ENCODE assay signal across 27 cellular contexts in genomic region chr1:151324390-151324930, GRCh38. TPM values are rescaled to one million over a fixed set of nuclear protein-coding genes. Genes with fewer than 3 reads are reported as not detected.
DNase-seq lines count a peak whose midpoint lies in the region; ATAC-seq, FAIRE-seq and TF ChIP-seq lines count a peak whose summit lies in the region.
"Had no signal": no experiment of that assay in that cellular context is flagged by ENCODE, and none has a peak within 500 bp of the region (broad histone marks: within the 10 kb centered on the region; RNA-seq: fewer than 3 reads in every experiment).

No MANE protein-coding gene starts in this region.

- no peak overlapping the region for H3K27ac ChIP-seq in HepG2 (ENCODE audit: extremely low read length, insufficient read depth, low read length)
- H3K27ac ChIP-seq in right lobe of liver, result no peak overlapping the region
- peak overlapping the region; percentile 85; the same call in 1 of the 2 replicates for H3K27ac ChIP-seq in PC-3 (ENCODE audit: low read length)
- H3K27ac ChIP-seq: hepatocyte, transverse colon had no signal

- no peaks in the 10 kb centered on the region for H4K20me1 ChIP-seq in HepG2 (ENCODE audit: insufficient read depth, low read length)
- H4K20me1 ChIP-seq in PC-3 (ENCODE audit: low read length), result peaks cover 3% of the 10 kb centered on the region; the same call in 1 of the 2 replicates

- intact Hi-C loops in HepG2 (cut with micrococcal nuclease; ENCODE audit: unreplicated experiment), result no loop called here
- intact Hi-C loops in right lobe of liver (cut with DNase I), result no loop called here
- intact Hi-C loops in PC-3 (cut with micrococcal nuclease), result no loop called here

- no peak overlapping the region; the same call in 1 of the 2 replicates for H3K9ac ChIP-seq in HepG2 (ENCODE audit: insufficient read depth, low read depth, low read length)
- H3K9ac ChIP-seq in PC-3 (ENCODE audit: low read length), result no peak overlapping the region

- H3K9me3 ChIP-seq in HepG2 (ENCODE audit: low read length), result no peaks in the 10 kb centered on the region
- H3K9me3 ChIP-seq in right lobe of liver, result no peaks in the 10 kb centered on the region
- no peaks in the 10 kb centered on the region for H3K9me3 ChIP-seq in PC-3 (ENCODE audit: low read length)
- H3K9me3 ChIP-seq: esophagus squamous epithelium, transverse colon had no signal

- H3K4me1 Mint-ChIP-seq in nephron progenitor cell, result peaks cover 27% of the 10 kb centered on the region

- no peaks in the 10 kb centered on the region for H3K9me2 ChIP-seq in PC-3 (replicated peaks; ENCODE audit: low read length)

- BruUV-seq in HepG2 (replicated peaks; lab: Mats Ljungman, UMichigan), result no TSS peak
- BruUV-seq in PC-3 (replicated peaks; lab: Mats Ljungman, UMichigan), result no TSS peak

- TF ChIP-seq RAD21 in HepG2 (CRISPR knock-in tag; IDR thresholded peaks at IDR 0.05), result no peak

- TF ChIP-seq CTCF in HepG2 (CRISPR knock-in tag; IDR thresholded peaks at IDR 0.05) (no peak), right lobe of liver (IDR thresholded peaks at IDR 0.05) (no peak), PC-3 (conservative IDR thresholded peaks at IDR 0.05; ENCODE audit: low read depth, low read length) (no peak), nephron progenitor cell (IDR thresholded peaks at IDR 0.05) (no peak)

- WGBS in HepG2 (ENCODE audit: low lambda C conversion rate), result 81% methylated on average over 4 of the region's 4 CpGs
- WGBS in right lobe of liver (ENCODE audit: insufficient coverage, low coverage, low lambda C conversion rate, missing lambda C conversion rate), result 49% methylated on average over 4 of the region's 4 CpGs

- H3K36me3 ChIP-seq in HepG2 (replicated peaks in 1 of 2; ENCODE audit: control insufficient read depth in 1 of 2, insufficient read depth in 2 of 2, low read length in 2 of 2), result peaks cover 6% of the 10 kb centered on the region in 2 experiments
- peaks cover 0 to 35% (median 0%) of the 10 kb centered on the region in 4 donors for H3K36me3 ChIP-seq in right lobe of liver
- peaks cover 23% of the 10 kb centered on the region for H3K36me3 ChIP-seq in PC-3 (ENCODE audit: low read depth, low read length)

- peaks cover 40% of the 10 kb centered on the region for H3K36me3 Mint-ChIP-seq in nephron progenitor cell (ENCODE audit: low read depth)

- H3K9me3 Mint-ChIP-seq in nephron progenitor cell, result no peaks in the 10 kb centered on the region
- H3K9me3 Mint-ChIP-seq: activated naive CD4-positive, alpha-beta T cell treated with anti-CD3 and anti-CD28 coated beads for 36 hours; endodermal cell; memory B cell had no signal

- CTCF ChIA-PET in HepG2 (lab: Yijun Ruan, JAX; ENCODE audit: low intra/inter-chr PET ratio, low total read pairs) (no interaction called here), PC-3 (lab: Charles Lee) (interaction anchor here (0.6 kb wide), 1 partner anchor 59 kb away, joined by 4 read pairs; no protein-coding TSS in a partner anchor)

- H3K27ac Mint-ChIP-seq in nephron progenitor cell, result peak overlapping the region; percentile 50
- H3K27ac Mint-ChIP-seq: activated naive CD4-positive, alpha-beta T cell treated with anti-CD3 and anti-CD28 coated beads for 36 hours; endodermal cell had no signal

- H3K79me2 ChIP-seq in HepG2 (ENCODE audit: insufficient read depth, low read length) (peaks cover 18% of the 10 kb centered on the region), PC-3 (ENCODE audit: low read length) (peaks cover 71% of the 10 kb centered on the region)

- DNase-seq in HepG2 (ENCODE audit: low spot score) (peak; percentile 14), right lobe of liver (no peak), PC-3 (peak; percentile 31), nephron progenitor cell (no peak), NOMO-1 treated with dmso at 0.1 percent for 144 hours (lab: John Stamatoyannopoulos, UW; ENCODE audit: unreplicated experiment) (no peak)
- no peak for DNase-seq in stimulated activated naive CD4-positive, alpha-beta T cell treated with Interleukin-2 at 50 U/mL for 16 hours (lab: John Stamatoyannopoulos, UW)
- DNase-seq: ACHN; activated naive CD4-positive, alpha-beta T cell treated with anti-CD3 and anti-CD28 coated beads for 36 hours; activated T-cell treated with anti-CD3 and anti-CD28 coated beads, Interleukin-2, amount 50 U/mL, for 1 hour; cortex of kidney; endodermal cell; esophagus squamous epithelium; left cardiac atrium; MV-4-11; NCI-H146; NCI-H446 treated with DMSO at 0.1 percent for 48 hours; T-helper 2 cell; transverse colon had no signal

- H2AFZ ChIP-seq in HepG2 (ENCODE audit: low read length), result no peak overlapping the region
- H2AFZ ChIP-seq in PC-3 (ENCODE audit: low read length), result no peak overlapping the region
- H2AFZ ChIP-seq: hepatocyte had no signal

- no peak overlapping the region; the same call in 1 of the 2 replicates for H3K4me2 ChIP-seq in HepG2 (ENCODE audit: low read depth, low read length)
- H3K4me2 ChIP-seq in PC-3 (ENCODE audit: low read length), result peak overlapping the region; percentile 98

- POLR2A ChIA-PET in HepG2 (lab: Yijun Ruan, JAX) (interaction anchor here (0.7 to 1.2 kb wide), 2 partner anchors 13 to 43 kb away, joined by 3 read pairs; no protein-coding TSS in a partner anchor), PC-3 (lab: Charles Lee; ENCODE audit: unreplicated experiment) (interaction anchor here (0.5 kb wide), 1 partner anchor 23 kb away, joined by 4 read pairs; no protein-coding TSS in a partner anchor)

- in situ Hi-C loops in HepG2 (cut with HindIII; ENCODE audit: extremely low pct_ligation_motif_present, low pct_unique_long_range_greater_than_20kb), result no loop called here

- peaks cover 1% of the 10 kb centered on the region for H3F3A ChIP-seq in PC-3 (ENCODE audit: low read length, unreplicated experiment)

- no peak; the same call in 2 of the 3 replicates for ATAC-seq in HepG2
- ATAC-seq in right lobe of liver, result no peak
- no peak for ATAC-seq in PC-3
- no peak for ATAC-seq in GM18519 (IDR thresholded peaks at IDR 0.05; ENCODE audit: low FRiP score, unreplicated experiment)
- no peak for ATAC-seq in HG03354 (IDR thresholded peaks at IDR 0.05; ENCODE audit: poor library complexity, severe bottlenecking, unreplicated experiment)
- ATAC-seq: left cardiac atrium, SK-N-SH treated with all-trans-retinoic acid at 6 μM for 48 hours had no signal

- H3K27me3 Mint-ChIP-seq in nephron progenitor cell (ENCODE audit: low read depth, poor library complexity), result peaks cover 2% of the 10 kb centered on the region
- H3K27me3 Mint-ChIP-seq: memory B cell had no signal

- no peak for FAIRE-seq in HepG2 (lab: Jason Lieb, UNC)
- FAIRE-seq: D721Med, frontal cortex had no signal

- H3K27me3 ChIP-seq in HepG2 (ENCODE audit: control insufficient read depth in 1 of 2, insufficient read depth in 2 of 2, low read length in 2 of 2), result no peaks in the 10 kb centered on the region; a peak in 1 of 5 replicates
- H3K27me3 ChIP-seq in right lobe of liver, result no peaks in the 10 kb centered on the region
- no peaks in the 10 kb centered on the region for H3K27me3 ChIP-seq in PC-3 (ENCODE audit: low read length)
- H3K27me3 ChIP-seq: esophagus squamous epithelium, hepatocyte, transverse colon had no signal

- H3K4me3 Mint-ChIP-seq in nephron progenitor cell, result no peak overlapping the region
- H3K4me3 Mint-ChIP-seq: activated naive CD4-positive, alpha-beta T cell treated with anti-CD3 and anti-CD28 coated beads for 36 hours; endodermal cell had no signal

- TF ChIP-seq EP300 in HepG2 (IDR thresholded peaks at IDR 0.05; ENCODE audit: low read depth in 2 of 2, low read length in 2 of 2), result no peak
- no peak for TF ChIP-seq EP300 in HepG2 (CRISPR knock-in tag; IDR thresholded peaks at IDR 0.05; ENCODE audit: borderline replicate concordance)

- no peak for TF ChIP-seq POLR2A in HepG2 (IDR thresholded peaks at IDR 0.05; ENCODE audit: insufficient read depth in 1 of 2, low read depth in 2 of 2, low read length in 2 of 2)
- no peak for TF ChIP-seq POLR2A in right lobe of liver (IDR thresholded peaks at IDR 0.05)

- H3K4me3 ChIP-seq in HepG2 (replicated peaks in 1 of 3; ENCODE audit: insufficient read depth in 1 of 3, low read depth in 2 of 3, low read length in 3 of 3), result no peak overlapping the region
- H3K4me3 ChIP-seq in right lobe of liver, result no peak overlapping the region
- H3K4me3 ChIP-seq in PC-3 (ENCODE audit: low read length), result peak overlapping the region; percentile 72; the same call in 1 of the 2 replicates
- H3K4me3 ChIP-seq: esophagus squamous epithelium, hepatocyte, skin epidermis, transverse colon had no signal

- H3K4me1 ChIP-seq in HepG2 (ENCODE audit: insufficient read depth, low read length), result peaks cover 33% of the 10 kb centered on the region
- H3K4me1 ChIP-seq in right lobe of liver, result peaks cover 0 to 17% (median 7%) of the 10 kb centered on the region in 4 donors
- H3K4me1 ChIP-seq in PC-3 (ENCODE audit: insufficient read depth, low read length), result peaks cover 37% of the 10 kb centered on the region

RNA-seq across cellular contexts. Expression of gene PI4KB, which starts 2.8 kb away (rescaled TPM):
- total RNA-seq in HepG2 (2016; rRNA removed; fragmentation: Illumina TruSeq; extraction: Trizol) (18.6 and 19.5 TPM in 2 replicates), right lobe of liver (10 to 100 TPM; 20.0 to 24.7 (median 22.7) TPM), PC-3 (2014; rRNA removed) (75.6 and 99.5 TPM in 2 replicates)
- total RNA-seq in HepG2 (2016; cell fraction: cytosol; rRNA removed; fragmentation: Illumina TruSeq; extraction: Trizol; ENCODE audit: low read depth), result 7.7 and 8.5 TPM in 2 replicates
- 18.7 and 20.1 TPM in 2 replicates for total RNA-seq in HepG2 (2016; cell fraction: insoluble cytoplasmic fraction; rRNA removed; fragmentation: Illumina TruSeq; extraction: Trizol)
- total RNA-seq in HepG2 (2016; cell fraction: membrane; rRNA removed; fragmentation: Illumina TruSeq; extraction: Trizol), result 16.6 and 17.9 TPM in 2 replicates
- 17.8 and 19.5 TPM in 2 replicates for total RNA-seq in HepG2 (2016; cell fraction: nucleus; rRNA removed; fragmentation: Illumina TruSeq; extraction: Trizol)
- 29.3 and 32.6 TPM in 2 replicates for polyA plus RNA-seq in HepG2 (2011; rRNA removed)
- polyA plus RNA-seq in HepG2 (2011; cell fraction: cytosol; rRNA removed), result 25.3 and 25.8 TPM in 2 replicates
- 36.5 and 43.7 TPM in 2 replicates for polyA plus RNA-seq in HepG2 (2011; cell fraction: nucleus; rRNA removed)
- polyA plus RNA-seq in HepG2 (2012), result 12.6 and 16.2 TPM in 2 replicates
- polyA plus RNA-seq in HepG2 (2016; cell fraction: cytosol; fragmentation: Illumina TruSeq; extraction: Trizol; ENCODE audit: low read depth), result 3.9 and 4.4 TPM in 2 replicates
- polyA plus RNA-seq in HepG2 (2016; cell fraction: insoluble cytoplasmic fraction; fragmentation: Illumina TruSeq; extraction: Trizol; ENCODE audit: low read depth), result 19.7 and 20.5 TPM in 2 replicates
- polyA plus RNA-seq in HepG2 (2016; cell fraction: membrane; fragmentation: Illumina TruSeq; extraction: Trizol; ENCODE audit: low read depth), result 11.0 and 12.5 TPM in 2 replicates
- 31.3 and 33.3 TPM in 2 replicates for polyA plus RNA-seq in HepG2 (2016; cell fraction: nucleus; fragmentation: Illumina TruSeq; extraction: Trizol; ENCODE audit: insufficient read depth, low read depth)
- polyA minus RNA-seq in HepG2 (2011; rRNA and poly(A)+ RNA removed; ENCODE audit: low replicate concordance), result 58.3 and 156 TPM in 2 replicates
- 14.8 and 17.7 TPM in 2 replicates for polyA minus RNA-seq in HepG2 (2011; cell fraction: cytosol; rRNA and poly(A)+ RNA removed)
- polyA minus RNA-seq in HepG2 (2011; cell fraction: nucleus; rRNA and poly(A)+ RNA removed), result 29.6 and 32.7 TPM in 2 replicates

RNA-seq across cellular contexts. Expression of gene RFX5, which starts 22.6 kb away (rescaled TPM):
- total RNA-seq in HepG2 (2016; rRNA removed; fragmentation: Illumina TruSeq; extraction: Trizol) (32.0 and 36.2 TPM in 2 replicates), right lobe of liver (10 to 100 TPM in 5 of 6 experiments, 1 to 10 TPM in 1; 9.8 to 23.0 (median 16.8) TPM), PC-3 (2014; rRNA removed) (34.1 and 41.0 TPM in 2 replicates)
- 4.1 and 4.4 TPM in 2 replicates for total RNA-seq in HepG2 (2016; cell fraction: cytosol; rRNA removed; fragmentation: Illumina TruSeq; extraction: Trizol; ENCODE audit: low read depth)
- total RNA-seq in HepG2 (2016; cell fraction: insoluble cytoplasmic fraction; rRNA removed; fragmentation: Illumina TruSeq; extraction: Trizol), result 37.2 and 39.7 TPM in 2 replicates
- 15.6 and 17.0 TPM in 2 replicates for total RNA-seq in HepG2 (2016; cell fraction: membrane; rRNA removed; fragmentation: Illumina TruSeq; extraction: Trizol)
- 44.6 and 44.7 TPM in 2 replicates for total RNA-seq in HepG2 (2016; cell fraction: nucleus; rRNA removed; fragmentation: Illumina TruSeq; extraction: Trizol)
- 17.9 and 20.3 TPM in 2 replicates for polyA plus RNA-seq in HepG2 (2011; rRNA removed)
- 7.9 and 8.2 TPM in 2 replicates for polyA plus RNA-seq in HepG2 (2011; cell fraction: cytosol; rRNA removed)
- polyA plus RNA-seq in HepG2 (2011; cell fraction: nucleus; rRNA removed), result 43.2 and 45.6 TPM in 2 replicates
- polyA plus RNA-seq in HepG2 (2012), result 11.7 and 16.5 TPM in 2 replicates
- 2.7 and 2.8 TPM in 2 replicates for polyA plus RNA-seq in HepG2 (2016; cell fraction: cytosol; fragmentation: Illumina TruSeq; extraction: Trizol; ENCODE audit: low read depth)
- polyA plus RNA-seq in HepG2 (2016; cell fraction: insoluble cytoplasmic fraction; fragmentation: Illumina TruSeq; extraction: Trizol; ENCODE audit: low read depth), result 27.2 and 30.5 TPM in 2 replicates
- polyA plus RNA-seq in HepG2 (2016; cell fraction: membrane; fragmentation: Illumina TruSeq; extraction: Trizol; ENCODE audit: low read depth), result 8.9 and 10.1 TPM in 2 replicates
- polyA plus RNA-seq in HepG2 (2016; cell fraction: nucleus; fragmentation: Illumina TruSeq; extraction: Trizol; ENCODE audit: insufficient read depth, low read depth), result 62.2 and 65.3 TPM in 2 replicates
- 33.0 and 287 TPM in 2 replicates for polyA minus RNA-seq in HepG2 (2011; rRNA and poly(A)+ RNA removed; ENCODE audit: low replicate concordance)
- 7.7 and 9.6 TPM in 2 replicates for polyA minus RNA-seq in HepG2 (2011; cell fraction: cytosol; rRNA and poly(A)+ RNA removed)
- 15.8 and 22.1 TPM in 2 replicates for polyA minus RNA-seq in HepG2 (2011; cell fraction: nucleus; rRNA and poly(A)+ RNA removed)

RNA-seq across cellular contexts. Expression of gene ZNF687, which starts 42.4 kb away (rescaled TPM):
- total RNA-seq in HepG2 (2016; rRNA removed; fragmentation: Illumina TruSeq; extraction: Trizol) (14.1 and 15.0 TPM in 2 replicates), right lobe of liver (10 to 100 TPM in 3 of 6 experiments, 1 to 10 TPM in 3; 7.6 to 14.2 (median 10.1) TPM), PC-3 (2014; rRNA removed) (24.6 and 30.3 TPM in 2 replicates)
- total RNA-seq in HepG2 (2016; cell fraction: cytosol; rRNA removed; fragmentation: Illumina TruSeq; extraction: Trizol; ENCODE audit: low read depth), result 3.3 and 3.9 TPM in 2 replicates
- total RNA-seq in HepG2 (2016; cell fraction: insoluble cytoplasmic fraction; rRNA removed; fragmentation: Illumina TruSeq; extraction: Trizol), result 13.7 and 14.2 TPM in 2 replicates
- 6.1 and 7.4 TPM in 2 replicates for total RNA-seq in HepG2 (2016; cell fraction: membrane; rRNA removed; fragmentation: Illumina TruSeq; extraction: Trizol)
- 15.7 and 20.5 TPM in 2 replicates for total RNA-seq in HepG2 (2016; cell fraction: nucleus; rRNA removed; fragmentation: Illumina TruSeq; extraction: Trizol)
- polyA plus RNA-seq in HepG2 (2011; rRNA removed), result 16.5 and 24.5 TPM in 2 replicates
- 11.9 and 16.7 TPM in 2 replicates for polyA plus RNA-seq in HepG2 (2011; cell fraction: cytosol; rRNA removed)
- 55.2 and 58.3 TPM in 2 replicates for polyA plus RNA-seq in HepG2 (2011; cell fraction: nucleus; rRNA removed)
- polyA plus RNA-seq in HepG2 (2012), result 12.2 and 12.3 TPM in 2 replicates
- 0.57 and 1.1 TPM in 2 replicates for polyA plus RNA-seq in HepG2 (2016; cell fraction: cytosol; fragmentation: Illumina TruSeq; extraction: Trizol; ENCODE audit: low read depth)
- polyA plus RNA-seq in HepG2 (2016; cell fraction: insoluble cytoplasmic fraction; fragmentation: Illumina TruSeq; extraction: Trizol; ENCODE audit: low read depth), result 9.8 and 13.6 TPM in 2 replicates
- 2.3 and 2.5 TPM in 2 replicates for polyA plus RNA-seq in HepG2 (2016; cell fraction: membrane; fragmentation: Illumina TruSeq; extraction: Trizol; ENCODE audit: low read depth)
- polyA plus RNA-seq in HepG2 (2016; cell fraction: nucleus; fragmentation: Illumina TruSeq; extraction: Trizol; ENCODE audit: insufficient read depth, low read depth), result 22.9 and 24.3 TPM in 2 replicates
- 85.3 and 103 TPM in 2 replicates for polyA minus RNA-seq in HepG2 (2011; rRNA and poly(A)+ RNA removed; ENCODE audit: low replicate concordance)
- 20.1 and 23.3 TPM in 2 replicates for polyA minus RNA-seq in HepG2 (2011; cell fraction: cytosol; rRNA and poly(A)+ RNA removed)
- 44.4 and 49.6 TPM in 2 replicates for polyA minus RNA-seq in HepG2 (2011; cell fraction: nucleus; rRNA and poly(A)+ RNA removed)

RNA-seq across cellular contexts. Expression of gene SELENBP1, which starts 48.0 kb away (rescaled TPM):
- total RNA-seq in HepG2 (2016; rRNA removed; fragmentation: Illumina TruSeq; extraction: Trizol) (29.0 and 30.2 TPM in 2 replicates), right lobe of liver (100 to 1,000 TPM in 4 of 6 experiments, 10 to 100 TPM in 2; 83.4 to 423 (median 208) TPM), PC-3 (2014; rRNA removed) (29.8 and 73.5 TPM in 2 replicates)
- total RNA-seq in HepG2 (2016; cell fraction: cytosol; rRNA removed; fragmentation: Illumina TruSeq; extraction: Trizol; ENCODE audit: low read depth), result 6.3 and 6.7 TPM in 2 replicates
- total RNA-seq in HepG2 (2016; cell fraction: insoluble cytoplasmic fraction; rRNA removed; fragmentation: Illumina TruSeq; extraction: Trizol), result 27.8 and 30.0 TPM in 2 replicates
- 9.8 and 12.1 TPM in 2 replicates for total RNA-seq in HepG2 (2016; cell fraction: membrane; rRNA removed; fragmentation: Illumina TruSeq; extraction: Trizol)
- 18.8 and 23.3 TPM in 2 replicates for total RNA-seq in HepG2 (2016; cell fraction: nucleus; rRNA removed; fragmentation: Illumina TruSeq; extraction: Trizol)
- polyA plus RNA-seq in HepG2 (2011; rRNA removed), result 27.8 and 29.3 TPM in 2 replicates
- 21.3 and 26.7 TPM in 2 replicates for polyA plus RNA-seq in HepG2 (2011; cell fraction: cytosol; rRNA removed)
- 89.4 and 101 TPM in 2 replicates for polyA plus RNA-seq in HepG2 (2011; cell fraction: nucleus; rRNA removed)
- polyA plus RNA-seq in HepG2 (2012), result 13.2 and 18.5 TPM in 2 replicates
- polyA plus RNA-seq in HepG2 (2016; cell fraction: cytosol; fragmentation: Illumina TruSeq; extraction: Trizol; ENCODE audit: low read depth), result 6.6 and 7.1 TPM in 2 replicates
- polyA plus RNA-seq in HepG2 (2016; cell fraction: insoluble cytoplasmic fraction; fragmentation: Illumina TruSeq; extraction: Trizol; ENCODE audit: low read depth), result 32.9 and 33.5 TPM in 2 replicates
- 9.9 and 10.0 TPM in 2 replicates for polyA plus RNA-seq in HepG2 (2016; cell fraction: membrane; fragmentation: Illumina TruSeq; extraction: Trizol; ENCODE audit: low read depth)
- 46.6 and 51.9 TPM in 2 replicates for polyA plus RNA-seq in HepG2 (2016; cell fraction: nucleus; fragmentation: Illumina TruSeq; extraction: Trizol; ENCODE audit: insufficient read depth, low read depth)
- 34.1 and 67.3 TPM in 2 replicates for polyA minus RNA-seq in HepG2 (2011; rRNA and poly(A)+ RNA removed; ENCODE audit: low replicate concordance)
- polyA minus RNA-seq in HepG2 (2011; cell fraction: cytosol; rRNA and poly(A)+ RNA removed), result 11.9 and 16.5 TPM in 2 replicates
- polyA minus RNA-seq in HepG2 (2011; cell fraction: nucleus; rRNA and poly(A)+ RNA removed), result 13.3 and 13.8 TPM in 2 replicates
- total RNA-seq: activated naive CD4-positive, alpha-beta T cell treated with anti-CD3 and anti-CD28 coated beads for 36 hours; OCI-LY7 had no signal

Comparison
In these comparisons a context has a peak if more than half of its experiments do, and no peak if none do; other contexts are left out.
1. DNase-seq: peak in HepG2 (single experiment) and PC-3 (single experiment); none in right lobe of liver (0 of 3), nephron progenitor cell (single experiment), NOMO-1 treated with dmso at 0.1 percent for 144 hours (single experiment) and stimulated activated naive CD4-positive, alpha-beta T cell treated with Interleukin-2 at 50 U/mL for 16 hours (single experiment).